In the genomic region with DNA sequence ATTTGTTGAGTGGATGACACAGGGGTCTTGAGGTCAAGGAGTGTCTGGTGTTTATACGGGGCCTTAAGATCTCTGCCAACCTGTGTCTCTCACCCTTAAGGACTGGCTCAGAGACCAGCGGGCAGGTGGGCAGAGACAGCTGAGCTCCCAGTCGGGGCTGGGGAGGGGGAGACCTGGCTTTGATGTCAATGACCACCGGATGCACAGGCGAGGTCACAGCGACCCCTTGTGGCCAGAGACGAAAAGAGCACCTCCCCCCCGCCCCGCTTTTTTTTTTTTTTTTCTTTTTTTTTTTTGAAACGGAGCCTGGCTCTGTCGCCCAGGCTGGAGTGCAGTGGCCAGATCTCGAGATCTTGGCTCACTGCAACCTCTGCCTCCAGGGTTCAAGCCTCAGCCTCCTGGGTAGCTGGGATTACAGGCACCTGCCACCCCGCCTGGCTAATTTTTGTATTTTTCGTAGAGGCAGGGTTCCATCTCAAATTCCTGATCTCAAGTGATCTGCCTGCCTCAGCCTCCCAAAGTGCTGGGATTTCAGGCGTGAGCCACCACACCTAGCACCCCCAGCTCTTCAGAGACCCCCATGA, we compare ENCODE assay signal across 9 cellular contexts. TPM values are rescaled to one million over a fixed set of nuclear protein-coding genes. Genes with fewer than 3 reads are reported as not detected.
DNase-seq lines count a peak whose midpoint lies in the region; ATAC-seq and TF ChIP-seq lines count a peak whose summit lies in the region.
"Had no signal": no experiment of that assay in that cellular context is flagged by ENCODE, and none has a peak within 500 bp of the region (broad histone marks: within the 10 kb centered on the region; RNA-seq: fewer than 3 reads in every experiment).

No MANE protein-coding gene starts in this region.

- intact Hi-C loops in Panc1 (cut with micrococcal nuclease; ENCODE audit: unreplicated experiment): loop anchor here (2.0 to 10.0 kb wide), 2 partner anchors 74 to 170 kb away; no protein-coding TSS in a partner anchor

- in situ Hi-C loops in Panc1 (cut with HindIII; ENCODE audit: low pct_unique_long_range_greater_than_20kb, low sequenced_read_pairs): no loop called here

- TF ChIP-seq CTCF in AG10803 (conservative IDR thresholded peaks at IDR 0.05; ENCODE audit: low read length) (peak; percentile 56), GM12865 (IDR thresholded peaks at IDR 0.05; ENCODE audit: insufficient read depth, low read depth, low read length, missing control alignments) (peak; percentile 66), Panc1 (IDR thresholded peaks at IDR 0.05) (peak; percentile 82), neutrophil (IDR thresholded peaks at IDR 0.05) (peak; percentile 50)

- POLR2A ChIA-PET in Panc1 (lab: Charles Lee): no interaction called here

- no peak for DNase-seq in AG10803 (ENCODE audit: low read depth)
- DNase-seq in GM12865 (ENCODE audit: low read depth): peak; percentile 31
- no peak for DNase-seq in Panc1 (ENCODE audit: low read depth, low spot score)
- DNase-seq in ecto neural progenitor cell (ENCODE audit: low spot score): peak; percentile 85
- no peak for DNase-seq in foreskin melanocyte

- H3K36me3 ChIP-seq in Panc1 (ENCODE audit: control insufficient read depth, insufficient read depth, low read length): no peaks in the 10 kb centered on the region
- no peaks in the 10 kb centered on the region for H3K36me3 ChIP-seq in neutrophil

- ATAC-seq in Panc1 (no peak), HG03432 (IDR thresholded peaks at IDR 0.05; ENCODE audit: unreplicated experiment) (no peak), HG03039 (IDR thresholded peaks at IDR 0.05; ENCODE audit: unreplicated experiment) (no peak)

- H3K27me3 ChIP-seq in Panc1 (ENCODE audit: control insufficient read depth, insufficient read depth, low read length) (no peaks in the 10 kb centered on the region), neutrophil (peaks cover 7% of the 10 kb centered on the region)

- H3K4me3 ChIP-seq in AG10803 (ENCODE audit: low read length) (no peak overlapping the region), GM12865 (ENCODE audit: low read depth, low read length) (no peak overlapping the region), Panc1 (ENCODE audit: low read depth in 2 of 2, low read length in 2 of 2) (no peak overlapping the region), neutrophil (ENCODE audit: low read depth in 1 of 2, low read length in 1 of 2) (no peak overlapping the region)

- H3K9me3 ChIP-seq in Panc1 (ENCODE audit: control insufficient read depth, insufficient read depth, low read depth, low read length) (no peaks in the 10 kb centered on the region), neutrophil (no peaks in the 10 kb centered on the region)

- BruUV-seq in Panc1 (replicated peaks; lab: Mats Ljungman, UMichigan): no TSS peak

- no peaks in the 10 kb centered on the region; the same call in 1 of the 2 replicates for H3K4me1 ChIP-seq in Panc1 (ENCODE audit: control insufficient read depth, insufficient read depth, low read length)
- peaks cover 10 to 18% of the 10 kb centered on the region in 2 experiments for H3K4me1 ChIP-seq in neutrophil (ENCODE audit: control insufficient read depth in 1 of 2, insufficient read depth in 1 of 2, low read depth in 1 of 2, low read length in 1 of 2)

- CTCF ChIA-PET in Panc1 (lab: Charles Lee): interaction anchor here (0.6 to 0.7 kb wide), 2 partner anchors 9 to 575 kb away, joined by 6 to 8 read pairs; no protein-coding TSS in a partner anchor

- H3K27ac ChIP-seq in Panc1 (ENCODE audit: low read length) (no peak overlapping the region), neutrophil (no peak overlapping the region)

RNA-seq across cellular contexts. Expression of gene KLK14, which starts 12.1 kb away (rescaled TPM):
- not detected for total RNA-seq in Panc1 (2021; ENCODE audit: unreplicated experiment)
- polyA plus RNA-seq in Panc1 (2012; ENCODE audit: insufficient read length): not detected
- total RNA-seq: dermis microvascular lymphatic vessel endothelial cell had no signal

RNA-seq across cellular contexts. Expression of gene CTU1, which starts 13.4 kb away (rescaled TPM):
- 9.3 TPM for total RNA-seq in Panc1 (2021; ENCODE audit: unreplicated experiment)
- polyA plus RNA-seq in Panc1 (2012; ENCODE audit: insufficient read length): 10.1 TPM

RNA-seq across cellular contexts. Expression of gene KLK13, which starts 29.9 kb away (rescaled TPM):
- not detected for total RNA-seq in Panc1 (2021; ENCODE audit: unreplicated experiment)
- not detected for polyA plus RNA-seq in Panc1 (2012; ENCODE audit: insufficient read length)
- total RNA-seq: dermis microvascular lymphatic vessel endothelial cell had no signal

RNA-seq across cellular contexts. Expression of gene SIGLEC9, which starts 29.9 kb away (rescaled TPM):
- not detected for total RNA-seq in Panc1 (2021; ENCODE audit: unreplicated experiment)
- polyA plus RNA-seq in Panc1 (2012; ENCODE audit: insufficient read length): not detected

RNA-seq across cellular contexts. Expression of gene SIGLEC7, which starts 47.3 kb away (rescaled TPM):
- not detected for total RNA-seq in Panc1 (2021; ENCODE audit: unreplicated experiment)
- polyA plus RNA-seq in Panc1 (2012; ENCODE audit: insufficient read length): not detected

Comparison
In these comparisons a context has a peak if more than half of its experiments do, and no peak if none do; other contexts are left out.
1. DNase-seq: peak in GM12865 (single experiment) and ecto neural progenitor cell (single experiment); none in AG10803 (single experiment), Panc1 (single experiment) and foreskin melanocyte (single experiment).
2. Peak in every context shown above with its lines, with median percentiles within 50 percentile points of each other: CTCF ChIP-seq.